In genomic region chr11:94558932-94559331, GRCh38 we compare ENCODE assay signal across 15 cellular contexts. TPM values are rescaled to one million over a fixed set of nuclear protein-coding genes. Genes with fewer than 3 reads are reported as not detected.
DNase-seq lines count a peak whose midpoint lies in the region; ATAC-seq and TF ChIP-seq lines count a peak whose summit lies in the region.
"Had no signal": no experiment of that assay in that cellular context is flagged by ENCODE, and none has a peak within 500 bp of the region (broad histone marks: within the 10 kb centered on the region; RNA-seq: fewer than 3 reads in every experiment).

No MANE protein-coding gene starts in this region.

- H2AK5ac ChIP-seq in IMR-90 (ENCODE audit: low read depth, low read length) = 0 out of 2 replicates have a peak overlapping the region, but pooled peaks have one; percentile 29

- peaks cover 0 to 13% of the 10 kb centered on the region in 2 experiments; a peak in 1 of 4 replicates for H3K79me1 ChIP-seq in IMR-90 (ENCODE audit: low read depth in 1 of 2, low read length in 2 of 2)

- peak overlapping the region; percentile 27; the same call in 1 of the 2 replicates for H4K91ac ChIP-seq in IMR-90 (ENCODE audit: insufficient read depth, low read depth, low read length)

- H3K23ac ChIP-seq in IMR-90 (ENCODE audit: low read depth, low read length) = no peak overlapping the region

- ATAC-seq in IMR-90 (ENCODE audit: low read depth) (no peak), GM19328 (IDR thresholded peaks at IDR 0.05; ENCODE audit: unreplicated experiment) (no peak)

- intact Hi-C loops in IMR-90 (cut with micrococcal nuclease) = no loop called here

- DNase-seq in IMR-90 (no peak), NCI-H82 treated with DMSO at 0.1 percent for 48 hours (lab: John Stamatoyannopoulos, UW; ENCODE audit: unreplicated experiment) (peak; percentile 22), RWPE1 (ENCODE audit: low spot score) (no peak), SKM-1 (lab: John Stamatoyannopoulos, UW; ENCODE audit: unreplicated experiment) (no peak)
- DNase-seq in activated naive CD4-positive, alpha-beta T cell treated with anti-CD3 and anti-CD28 coated beads, Interleukin-2, amount 50 U/mL, for 16 hours = no peak
- DNase-seq: BE2C; CD4-positive, CD25-positive, alpha-beta regulatory T cell; DMS53 had no signal

- POLR2A ChIA-PET in IMR-90 (lab: Charles Lee; ENCODE audit: unreplicated experiment) (no interaction called here), RWPE1 (lab: Yijun Ruan, JAX; ENCODE audit: low non-redundant PET) (no interaction called here)

- peak overlapping the region; percentile 13 to 81 (median 55); a peak in 21 of 22 replicates for H3K4me2 ChIP-seq in BLaER1 treated with 17β-estradiol and CSF1 and Interleukin-3, amounts not matched to agents 10 nM and 100 nM
- H3K4me2 ChIP-seq in IMR-90 (ENCODE audit: low read depth, low read length) = no peak overlapping the region

- WGBS in IMR-90 (ENCODE audit: extremely low coverage in 2 of 2, insufficient read length in 1 of 2), 2 experiments = no CpG with 5 or more reads among the region's 4 CpGs

- H2BK20ac ChIP-seq in IMR-90 (ENCODE audit: low read depth, low read length) = 0 out of 2 replicates have a peak overlapping the region, but pooled peaks have one; percentile 44

- in situ Hi-C loops in IMR-90 (cut with MboI; ENCODE audit: low sequenced_read_pairs) = no loop called here

- no peak overlapping the region for H2AFZ ChIP-seq in IMR-90 (replicated peaks; ENCODE audit: low read length, poor library complexity)

- no peak overlapping the region for H2AK9ac ChIP-seq in IMR-90 (replicated peaks; ENCODE audit: low read depth, low read length, poor library complexity)

- H3K9ac ChIP-seq in BLaER1 treated with 17β-estradiol and CSF1 and Interleukin-3, amounts not matched to agents 10 nM and 100 nM = peak overlapping the region in 4 of 11 experiments; percentile 43 to 63 (median 47); a peak in 4 of 22 replicates
- no peak overlapping the region for H3K9ac ChIP-seq in IMR-90 (ENCODE audit: low read depth, low read length)

- CTCF ChIA-PET in IMR-90 (lab: Yijun Ruan, JAX) = interaction anchor here (0.6 kb wide), 1 partner anchor 47 kb away, joined by 3 read pairs; the partner anchor contains the start of gene C11orf97
- CTCF ChIA-PET in RWPE1 (lab: Yijun Ruan, JAX) = interaction anchor here (0.7 kb wide), 1 partner anchor 64 kb away, joined by 3 read pairs; no protein-coding TSS in a partner anchor

- no peak overlapping the region for H4K8ac ChIP-seq in IMR-90 (ENCODE audit: low read depth in 2 of 2, low read length in 2 of 2)

- no peak overlapping the region for H2BK5ac ChIP-seq in IMR-90 (ENCODE audit: low read depth, low read length, poor library complexity, severe bottlenecking)

- no peaks in the 10 kb centered on the region for H4K20me1 ChIP-seq in BLaER1 treated with 17β-estradiol and CSF1 and Interleukin-3, amounts not matched to agents 10 nM and 100 nM
- H4K20me1 ChIP-seq in IMR-90 (ENCODE audit: insufficient read depth, low read length) = no peaks in the 10 kb centered on the region

- H3K9me1 ChIP-seq in IMR-90 (ENCODE audit: insufficient read depth, low read length) = peaks cover 9% of the 10 kb centered on the region

- no peak overlapping the region for H2BK15ac ChIP-seq in IMR-90 (ENCODE audit: low read depth, low read length)

- H3K4ac ChIP-seq in IMR-90 (ENCODE audit: low read depth, low read length) = no peak overlapping the region

- no peak for TF ChIP-seq CTCF in IMR-90 (conservative IDR thresholded peaks at IDR 0.05; ENCODE audit: low read depth, low read length)
- no peak for TF ChIP-seq CTCF in neutrophil (IDR thresholded peaks at IDR 0.05)
- no peak for TF ChIP-seq CTCF in RWPE1 (conservative IDR thresholded peaks at IDR 0.05; ENCODE audit: low read depth)

- no peaks in the 10 kb centered on the region for H3K9me3 ChIP-seq in BLaER1 treated with 17β-estradiol and CSF1 and Interleukin-3, amounts not matched to agents 10 nM and 100 nM (replicated peaks in 1 of 11)
- H3K9me3 ChIP-seq in IMR-90 (ENCODE audit: control insufficient read depth, insufficient read depth, low read length) = no peaks in the 10 kb centered on the region
- no peaks in the 10 kb centered on the region for H3K9me3 ChIP-seq in neutrophil
- H3K9me3 ChIP-seq: BE2C, HAP-1 had no signal

- dilution Hi-C loops in IMR-90 (cut with HindIII; ENCODE audit: low sequenced_read_pairs, unreplicated experiment) = no loop called here

- peaks cover 7 to 50% (median 23%) of the 10 kb centered on the region in 10 experiments; a peak in 18 of 20 replicates for H3K4me1 ChIP-seq in BLaER1 treated with 17β-estradiol and CSF1 and Interleukin-3, amounts not matched to agents 10 nM and 100 nM
- H3K4me1 ChIP-seq in IMR-90 (ENCODE audit: control insufficient read depth, insufficient read depth, low read length) (peaks cover 10% of the 10 kb centered on the region), neutrophil (ENCODE audit: control insufficient read depth in 1 of 2, insufficient read depth in 1 of 2, low read depth in 1 of 2, low read length in 1 of 2) (peaks cover 54 to 55% of the 10 kb centered on the region in 2 experiments)
- H3K4me1 ChIP-seq: BE2C had no signal

- H3K18ac ChIP-seq in IMR-90 (ENCODE audit: low read depth, low read length) = no peak overlapping the region

- no peak for TF ChIP-seq RAD21 in IMR-90 (IDR thresholded peaks at IDR 0.05; ENCODE audit: low read length)

- TF ChIP-seq POLR2A in IMR-90 (IDR thresholded peaks at IDR 0.05; ENCODE audit: low read depth, low read length) = no peak

- no peak overlapping the region for H3K4me3 ChIP-seq in BLaER1 treated with 17β-estradiol and CSF1 and Interleukin-3, amounts not matched to agents 10 nM and 100 nM
- H3K4me3 ChIP-seq in IMR-90 (ENCODE audit: insufficient read depth, low read depth, low read length) = no peak overlapping the region
- H3K4me3 ChIP-seq in neutrophil (ENCODE audit: low read depth in 1 of 2, low read length in 1 of 2) = peak overlapping the region in 1 of 2 experiments; percentile 12
- H3K4me3 ChIP-seq: HAP-1 had no signal

- no peak overlapping the region; the same call in 1 of the 2 replicates for H3K14ac ChIP-seq in IMR-90 (replicated peaks; ENCODE audit: low read depth, low read length)

- H2BK120ac ChIP-seq in IMR-90 (ENCODE audit: low read depth, low read length) = peak overlapping the region; percentile 35

- H4K5ac ChIP-seq in IMR-90 (ENCODE audit: low read depth, low read length) = no peak overlapping the region

- H3K27me3 ChIP-seq in BLaER1 treated with 17β-estradiol and CSF1 and Interleukin-3, amounts not matched to agents 10 nM and 100 nM = no peaks in the 10 kb centered on the region
- no peaks in the 10 kb centered on the region for H3K27me3 ChIP-seq in IMR-90 (ENCODE audit: control insufficient read depth, insufficient read depth, low read length)
- no peaks in the 10 kb centered on the region for H3K27me3 ChIP-seq in neutrophil
- H3K27me3 ChIP-seq: BE2C had no signal

- H3K36me3 ChIP-seq in BLaER1 treated with 17β-estradiol and CSF1 and Interleukin-3, amounts not matched to agents 10 nM and 100 nM = no peaks in the 10 kb centered on the region
- H3K36me3 ChIP-seq in IMR-90 (ENCODE audit: control insufficient read depth, insufficient read depth, low read length) = no peaks in the 10 kb centered on the region
- H3K36me3 ChIP-seq in neutrophil = no peaks in the 10 kb centered on the region
- H3K36me3 ChIP-seq: BE2C, HAP-1 had no signal

- no TSS peak for BruUV-seq in IMR-90 (replicated peaks; lab: Mats Ljungman, UMichigan)

- no peak overlapping the region for H3K56ac ChIP-seq in IMR-90 (ENCODE audit: extremely low read depth, insufficient read depth, low read length)

- peak overlapping the region in 9 of 11 experiments; percentile 30 to 88 (median 68); a peak in 17 of 22 replicates for H3K27ac ChIP-seq in BLaER1 treated with 17β-estradiol and CSF1 and Interleukin-3, amounts not matched to agents 10 nM and 100 nM
- H3K27ac ChIP-seq in IMR-90 (ENCODE audit: insufficient read depth, low read length) (no peak overlapping the region), neutrophil (peak overlapping the region; percentile 86), RWPE1 (no peak overlapping the region)

TF ChIP-seq in IMR-90, 13 proteins besides CTCF, POLR2A, EP300 and RAD21 (continues in another document):
- TF ChIP-seq MXI1 (IDR thresholded peaks at IDR 0.05; ENCODE audit: borderline replicate concordance, low read depth, low read length) (no peak), FOS (IDR thresholded peaks at IDR 0.05; ENCODE audit: low read depth, low read length) (no peak), RFX5 (IDR thresholded peaks at IDR 0.05; ENCODE audit: low read depth, low read length) (no peak), USF2 (IDR thresholded peaks at IDR 0.05; ENCODE audit: low read depth, low read length) (no peak), NFE2L2 (IDR thresholded peaks at IDR 0.05; ENCODE audit: low read depth, low read length) (no peak), MAFK (IDR thresholded peaks at IDR 0.05; ENCODE audit: low read depth, low read length) (no peak), SMC3 (IDR thresholded peaks at IDR 0.05; ENCODE audit: low read depth, low read length) (no peak), CHD1 (IDR thresholded peaks at IDR 0.05; ENCODE audit: low read depth, low read length) (no peak), MAZ (IDR thresholded peaks at IDR 0.05; ENCODE audit: borderline replicate concordance, low read depth, low read length) (no peak)

RNA-seq across cellular contexts. Expression of gene PIWIL4, which starts 8.2 kb away (rescaled TPM):
- total RNA-seq in IMR-90 (2012; rRNA removed) = 0.56 and 0.72 TPM in 2 replicates
- polyA plus RNA-seq in IMR-90 (2012; rRNA removed) = 1.1 and 1.3 TPM in 2 replicates
- 0.47 and 0.54 TPM in 2 replicates for polyA plus RNA-seq in IMR-90 (2012; cell fraction: cytosol; rRNA removed)
- 1.4 and 6.3 TPM in 2 replicates for polyA plus RNA-seq in IMR-90 (2012; cell fraction: nucleus; rRNA removed; ENCODE audit: low replicate concordance)

RNA-seq across cellular contexts. Expression of gene FUT4, which starts 15.2 kb away (rescaled TPM):
- total RNA-seq in IMR-90 (2012; rRNA removed) = 2.2 and 3.1 TPM in 2 replicates
- polyA plus RNA-seq in IMR-90 (2012; rRNA removed) = 2.4 TPM in 2 replicates
- polyA plus RNA-seq in IMR-90 (2012; cell fraction: cytosol; rRNA removed) = 1.4 and 2.3 TPM in 2 replicates
- 1.7 and 1.9 TPM in 2 replicates for polyA plus RNA-seq in IMR-90 (2012; cell fraction: nucleus; rRNA removed; ENCODE audit: low replicate concordance)

RNA-seq across cellular contexts. Expression of gene C11orf97, which starts 46.7 kb away (rescaled TPM):
- total RNA-seq in IMR-90 (2012; rRNA removed) = not detected in 2 replicates
- not detected in 2 replicates for polyA plus RNA-seq in IMR-90 (2012; rRNA removed)
- polyA plus RNA-seq in IMR-90 (2012; cell fraction: cytosol; rRNA removed) = not detected in 2 replicates
- not detected in 2 replicates for polyA plus RNA-seq in IMR-90 (2012; cell fraction: nucleus; rRNA removed; ENCODE audit: low replicate concordance)
- total RNA-seq: A172; CD4-positive, CD25-positive, alpha-beta regulatory T cell; Daoy; H1 had no signal
- polyA plus RNA-seq: CD4-positive, CD25-positive, alpha-beta regulatory T cell; H1 had no signal

Comparison
In these comparisons a context has a peak if more than half of its experiments do, and no peak if none do; other contexts are left out.
1. H3K27ac ChIP-seq: peak in BLaER1 treated with 17β-estradiol and CSF1 and Interleukin-3, amounts not matched to agents 10 nM and 100 nM (9 of 11) and neutrophil (single experiment); none in IMR-90 (single experiment) and RWPE1 (single experiment).